Comparison of ENCODE assay signal across 27 cellular contexts in the genomic region with DNA sequence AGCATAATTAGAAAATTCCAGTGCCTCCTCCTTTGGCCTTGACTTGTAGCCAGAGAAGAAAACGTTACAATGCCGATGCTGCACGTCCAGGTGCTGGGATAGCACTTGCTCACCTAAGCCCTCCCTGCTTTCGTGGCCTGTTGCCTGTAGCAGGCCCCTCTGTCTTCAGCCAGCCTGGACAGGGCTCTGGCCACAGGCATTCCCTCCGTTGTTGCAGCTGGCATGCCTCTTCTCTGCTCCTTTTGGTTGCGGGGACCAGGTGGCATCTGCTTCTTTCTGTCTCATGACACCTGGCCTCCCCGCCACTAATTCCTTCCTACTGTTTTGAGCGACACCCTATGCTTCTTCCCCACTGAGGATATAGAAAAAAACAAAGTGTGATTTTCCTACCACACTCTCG.
"Had no signal": no experiment of that assay in that cellular context is flagged by ENCODE, and none has a peak within 500 bp of the region (broad histone marks: within the 10 kb centered on the region; RNA-seq: fewer than 3 reads in every experiment).

No MANE protein-coding gene starts in this region.

- H3K4me1 Mint-ChIP-seq: neural progenitor cell had no signal

- H3K27ac ChIP-seq: ascending aorta, brain microvascular endothelial cell, hepatocyte, left lung, neural progenitor cell, thoracic aorta, upper lobe of left lung had no signal

- H2AFZ ChIP-seq: hepatocyte, neural progenitor cell had no signal

- H3K4me3 Mint-ChIP-seq: activated CD8-positive, alpha-beta memory T cell treated with anti-CD3 and anti-CD28 coated beads, Interleukin-2, amount 10 ng/mL, durations not matched to agents 7 days and 5 days; activated CD8-positive, alpha-beta T cell treated with anti-CD3 and anti-CD28 coated beads for 36 hours; activated naive CD4-positive, alpha-beta T cell treated with anti-CD3 and anti-CD28 coated beads, Interleukin-2, amount 50 U/mL, for 24 hours; immature natural killer cell; naive thymus-derived CD4-positive, alpha-beta T cell; neural progenitor cell; T-cell; T-helper 2 cell treated with Interferon-gamma antibody and Interleukin-4, amounts not matched to agents 5 μg/mL and 100 μg/mL, for 36 hours had no signal

- H3K9ac ChIP-seq: neural progenitor cell had no signal

- H3K4me1 ChIP-seq: ascending aorta, neural progenitor cell had no signal

- H3K79me2 ChIP-seq: hepatocyte had no signal

- H3K9me3 ChIP-seq: ascending aorta, left lung, thoracic aorta, upper lobe of left lung had no signal

- H3K27me3 ChIP-seq: ascending aorta, brain microvascular endothelial cell, hepatocyte, left lung, neural progenitor cell, upper lobe of left lung had no signal

- ATAC-seq: activated CD8-positive, alpha-beta memory T cell treated with anti-CD3 and anti-CD28 coated beads, Interleukin-2, amount 10 ng/mL, durations not matched to agents 7 days and 5 days; activated CD8-positive, alpha-beta T cell treated with anti-CD3 and anti-CD28 coated beads for 36 hours; left lung; naive thymus-derived CD4-positive, alpha-beta T cell; sciatic nerve; T-cell had no signal

- H3K9me3 Mint-ChIP-seq: activated CD8-positive, alpha-beta T cell treated with anti-CD3 and anti-CD28 coated beads for 36 hours; activated naive CD4-positive, alpha-beta T cell treated with anti-CD3 and anti-CD28 coated beads, Interleukin-2, amount 50 U/mL, for 24 hours; immature natural killer cell; T-cell; T-helper 2 cell treated with Interferon-gamma antibody and Interleukin-4, amounts not matched to agents 5 μg/mL and 100 μg/mL, for 36 hours had no signal

- H3K27ac Mint-ChIP-seq: activated CD8-positive, alpha-beta memory T cell treated with anti-CD3 and anti-CD28 coated beads, Interleukin-2, amount 10 ng/mL, durations not matched to agents 7 days and 5 days; activated CD8-positive, alpha-beta T cell treated with anti-CD3 and anti-CD28 coated beads for 36 hours; activated naive CD4-positive, alpha-beta T cell treated with anti-CD3 and anti-CD28 coated beads, Interleukin-2, amount 50 U/mL, for 24 hours; immature natural killer cell; neural progenitor cell; T-cell; T-helper 2 cell treated with Interferon-gamma antibody and Interleukin-4, amounts not matched to agents 5 μg/mL and 100 μg/mL, for 36 hours had no signal

- H3K4me3 ChIP-seq: ascending aorta, hepatocyte, left lung, lung, neural progenitor cell, smooth muscle cell, thoracic aorta, upper lobe of left lung had no signal

- H3K36me3 ChIP-seq: brain microvascular endothelial cell, neural progenitor cell had no signal

- DNase-seq: activated CD4-positive, alpha-beta T cell treated with anti-CD3 and anti-CD28 coated beads for 48 hours; activated CD4-positive, CD25-positive, alpha-beta regulatory T cell; activated CD8-positive, alpha-beta memory T cell treated with anti-CD3 and anti-CD28 coated beads, Interleukin-2, amount 10 ng/mL, durations not matched to agents 7 days and 5 days; activated CD8-positive, alpha-beta T cell treated with anti-CD3 and anti-CD28 coated beads for 36 hours; activated gamma-delta T cell treated with Interleukin-2 at 50 U/mL for 16 hours; activated T-cell treated with anti-CD3 and anti-CD28 coated beads for 4 hours; brain microvascular endothelial cell; effector memory CD4-positive, alpha-beta T cell; foreskin melanocyte; glutamatergic neuron; immature natural killer cell; kidney glomerular epithelial cell; left lung; naive thymus-derived CD4-positive, alpha-beta T cell; stimulated activated CD4-positive, alpha-beta T cell treated with anti-CD3 and anti-CD28 coated beads, Interleukin-4, amount 100 ng/mL, for 1 hour; stimulated activated naive CD4-positive, alpha-beta T cell treated with Interleukin-2 at 50 U/mL for 16 hours; T-cell; upper lobe of left lung had no signal

- H3K27me3 Mint-ChIP-seq: activated CD8-positive, alpha-beta memory T cell treated with anti-CD3 and anti-CD28 coated beads, Interleukin-2, amount 10 ng/mL, durations not matched to agents 7 days and 5 days; activated CD8-positive, alpha-beta T cell treated with anti-CD3 and anti-CD28 coated beads for 36 hours; activated naive CD4-positive, alpha-beta T cell treated with anti-CD3 and anti-CD28 coated beads, Interleukin-2, amount 50 U/mL, for 24 hours; naive thymus-derived CD4-positive, alpha-beta T cell; T-cell had no signal

- H3K4me2 ChIP-seq: hepatocyte, neural progenitor cell, smooth muscle cell had no signal
